Comparison of ENCODE assay signal across 26 cellular contexts in the genomic region with DNA sequence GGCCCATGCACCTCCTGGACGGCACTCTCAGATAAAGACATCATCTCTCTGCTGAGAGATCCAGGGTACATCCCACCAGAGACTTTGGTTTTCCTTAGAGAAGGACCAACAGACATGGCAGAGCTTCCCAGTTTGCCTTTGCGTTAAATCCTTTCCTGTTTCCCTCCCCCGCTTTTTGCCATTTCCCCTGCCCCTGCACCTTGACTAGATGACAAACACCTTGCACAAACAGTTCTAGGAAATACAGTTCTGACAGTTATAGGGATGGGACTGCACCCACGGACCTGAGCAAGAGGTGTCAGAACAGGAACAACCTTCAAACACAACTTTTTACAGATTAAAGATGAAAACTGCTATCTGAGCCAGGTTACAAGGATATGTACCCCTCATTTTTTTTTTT.
"Had no signal": no experiment of that assay in that cellular context is flagged by ENCODE, and none has a peak within 500 bp of the region (broad histone marks: within the 10 kb centered on the region; RNA-seq: fewer than 3 reads in every experiment).

No MANE protein-coding gene starts in this region.

- DNase-seq: colonic mucosa; cortex of kidney; effector CD8-positive, alpha-beta T cell; effector memory CD8-positive, alpha-beta T cell; endodermal cell; erythroblast; esophagus squamous epithelium; foreskin fibroblast; foreskin melanocyte; gastrocnemius medialis; glutamatergic neuron; heart right ventricle; hippocampal formation; left cardiac atrium; left lung; left ventricle myocardium superior; lower lobe of right lung; mesenchymal stem cell; midbrain; naive thymus-derived CD4-positive, alpha-beta T cell had no signal

- ATAC-seq: effector memory CD8-positive, alpha-beta T cell; esophagus mucosa; gastrocnemius medialis; heart right ventricle; left cardiac atrium; left lung; left ventricle myocardium superior; lower lobe of right lung; naive thymus-derived CD4-positive, alpha-beta T cell had no signal

- H3K4me3 ChIP-seq: colonic mucosa, esophagus squamous epithelium, gastrocnemius medialis, heart right ventricle, left lung, lower lobe of right lung had no signal

- H3K4me3 Mint-ChIP-seq: dendritic cell treated with granulocyte-macrophage colony-stimulating factor and Interleukin-4, amounts not matched to agents 40 ng/mL and 50 ng/mL, for 4 days; effector memory CD8-positive, alpha-beta T cell; endodermal cell; naive thymus-derived CD4-positive, alpha-beta T cell had no signal

- FAIRE-seq: endometrium, islet of Langerhans, keratinocyte had no signal

- H3K27ac Mint-ChIP-seq: dendritic cell treated with granulocyte-macrophage colony-stimulating factor and Interleukin-4, amounts not matched to agents 40 ng/mL and 50 ng/mL, for 4 days; effector memory CD8-positive, alpha-beta T cell; endodermal cell; naive thymus-derived CD4-positive, alpha-beta T cell had no signal

- H3K36me3 Mint-ChIP-seq: naive thymus-derived CD4-positive, alpha-beta T cell had no signal

- H3K4me1 ChIP-seq: colonic mucosa, esophagus squamous epithelium, gastrocnemius medialis, heart right ventricle, left lung, lower lobe of right lung had no signal

- H3K9me3 ChIP-seq: colonic mucosa, esophagus squamous epithelium, gastrocnemius medialis, left lung, lower lobe of right lung had no signal

- H3K27me3 ChIP-seq: colonic mucosa, esophagus squamous epithelium, gastrocnemius medialis, heart right ventricle, left lung had no signal

- H3K27ac ChIP-seq: colonic mucosa, epithelial cell of prostate, esophagus squamous epithelium, gastrocnemius medialis, heart right ventricle, left lung, lower lobe of right lung had no signal

- H3K27me3 Mint-ChIP-seq: effector memory CD8-positive, alpha-beta T cell had no signal

- H3K36me3 ChIP-seq: colonic mucosa, esophagus squamous epithelium, gastrocnemius medialis, heart right ventricle, left lung, lower lobe of right lung had no signal

- H3K4me1 Mint-ChIP-seq: naive thymus-derived CD4-positive, alpha-beta T cell had no signal

- H3K9me3 Mint-ChIP-seq: dendritic cell treated with granulocyte-macrophage colony-stimulating factor and Interleukin-4, amounts not matched to agents 40 ng/mL and 50 ng/mL, for 4 days; endodermal cell had no signal
